ENCODE assay signal across 1 cellular context in genomic region chr7:39465055-39465929, GRCh38.
A peak's percentile ranks its signal among the peaks of the same experiment; 100 is the strongest.
TF ChIP-seq lines count a peak whose summit lies in the region.

No MANE protein-coding gene starts in this region.

TF ChIP-seq in K562, 482 proteins besides CTCF, POLR2A, EP300 and RAD21 (continued from another document):
- TF ChIP-seq, protein P1, sequence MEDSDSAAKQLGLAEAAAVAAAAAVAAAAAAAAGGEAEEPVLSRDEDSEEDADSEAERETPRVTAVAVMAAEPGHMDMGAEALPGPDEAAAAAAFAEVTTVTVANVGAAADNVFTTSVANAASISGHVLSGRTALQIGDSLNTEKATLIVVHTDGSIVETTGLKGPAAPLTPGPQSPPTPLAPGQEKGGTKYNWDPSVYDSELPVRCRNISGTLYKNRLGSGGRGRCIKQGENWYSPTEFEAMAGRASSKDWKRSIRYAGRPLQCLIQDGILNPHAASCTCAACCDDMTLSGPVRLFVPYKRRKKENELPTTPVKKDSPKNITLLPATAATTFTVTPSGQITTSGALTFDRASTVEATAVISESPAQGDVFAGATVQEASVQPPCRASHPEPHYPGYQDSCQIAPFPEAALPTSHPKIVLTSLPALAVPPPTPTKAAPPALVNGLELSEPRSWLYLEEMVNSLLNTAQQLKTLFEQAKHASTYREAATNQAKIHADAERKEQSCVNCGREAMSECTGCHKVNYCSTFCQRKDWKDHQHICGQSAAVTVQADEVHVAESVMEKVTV (CRISPR knock-in tag; IDR thresholded peaks at IDR 0.05) = peak; percentile 45
- TF ChIP-seq BHLHE40 (IDR thresholded peaks at IDR 0.05; ENCODE audit: low read length) (no peak), ZNF316 (IDR thresholded peaks at IDR 0.05) (peak; percentile 92), MEIS2 (IDR thresholded peaks at IDR 0.05; ENCODE audit: partially characterized antibody) (peak; percentile 25), CC2D1A (IDR thresholded peaks at IDR 0.05) (peak; percentile 55; the same call in 1 of the 2 replicates), RB1 (IDR thresholded peaks at IDR 0.05; ENCODE audit: low read depth) (0 out of 2 replicates have a peak, but pooled peaks have one; percentile 14), ZSCAN29 (IDR thresholded peaks at IDR 0.05) (peak; percentile 76), NFE2 (IDR thresholded peaks at IDR 0.05; ENCODE audit: low read depth) (peak; percentile 98), PYGO2 (tag; IDR thresholded peaks at IDR 0.05) (no peak), SMC3 (conservative IDR thresholded peaks at IDR 0.05; ENCODE audit: insufficient read depth, low read depth, low read length) (peak; percentile 62), ZNF24 (IDR thresholded peaks at IDR 0.05) (no peak), TEAD4 (IDR thresholded peaks at IDR 0.05; ENCODE audit: low read length) (peak; percentile 69), TEAD4 (CRISPR knock-in tag; IDR thresholded peaks at IDR 0.05; ENCODE audit: borderline replicate concordance) (no peak), BCOR (IDR thresholded peaks at IDR 0.05) (no peak), IFI16 (CRISPR knock-in tag; IDR thresholded peaks at IDR 0.05) (no peak), ZNF384 (IDR thresholded peaks at IDR 0.05; ENCODE audit: low read depth, low read length) (peak; percentile 39; the same call in 1 of the 2 replicates), PHF20 (IDR thresholded peaks at IDR 0.05; ENCODE audit: partially characterized antibody) (no peak), MAFF (IDR thresholded peaks at IDR 0.05; ENCODE audit: low read length) (peak; percentile 79), MTF1 (CRISPR knock-in tag; IDR thresholded peaks at IDR 0.05; ENCODE audit: borderline replicate concordance) (no peak), C11orf30 (IDR thresholded peaks at IDR 0.05; ENCODE audit: low read depth) (peak; percentile 87)
- TF ChIP-seq, protein P2, sequence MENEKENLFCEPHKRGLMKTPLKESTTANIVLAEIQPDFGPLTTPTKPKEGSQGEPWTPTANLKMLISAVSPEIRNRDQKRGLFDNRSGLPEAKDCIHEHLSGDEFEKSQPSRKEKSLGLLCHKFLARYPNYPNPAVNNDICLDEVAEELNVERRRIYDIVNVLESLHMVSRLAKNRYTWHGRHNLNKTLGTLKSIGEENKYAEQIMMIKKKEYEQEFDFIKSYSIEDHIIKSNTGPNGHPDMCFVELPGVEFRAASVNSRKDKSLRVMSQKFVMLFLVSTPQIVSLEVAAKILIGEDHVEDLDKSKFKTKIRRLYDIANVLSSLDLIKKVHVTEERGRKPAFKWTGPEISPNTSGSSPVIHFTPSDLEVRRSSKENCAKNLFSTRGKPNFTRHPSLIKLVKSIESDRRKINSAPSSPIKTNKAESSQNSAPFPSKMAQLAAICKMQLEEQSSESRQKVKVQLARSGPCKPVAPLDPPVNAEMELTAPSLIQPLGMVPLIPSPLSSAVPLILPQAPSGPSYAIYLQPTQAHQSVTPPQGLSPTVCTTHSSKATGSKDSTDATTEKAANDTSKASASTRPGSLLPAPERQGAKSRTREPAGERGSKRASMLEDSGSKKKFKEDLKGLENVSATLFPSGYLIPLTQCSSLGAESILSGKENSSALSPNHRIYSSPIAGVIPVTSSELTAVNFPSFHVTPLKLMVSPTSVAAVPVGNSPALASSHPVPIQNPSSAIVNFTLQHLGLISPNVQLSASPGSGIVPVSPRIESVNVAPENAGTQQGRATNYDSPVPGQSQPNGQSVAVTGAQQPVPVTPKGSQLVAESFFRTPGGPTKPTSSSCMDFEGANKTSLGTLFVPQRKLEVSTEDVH (IDR thresholded peaks at IDR 0.05; ENCODE audit: low read depth, partially characterized antibody) = no peak
